10 cellular contexts compared by ENCODE assay signal in genomic region chr6:2378891-2379652, GRCh38.
DNase-seq lines count a peak whose midpoint lies in the region; ATAC-seq and TF ChIP-seq lines count a peak whose summit lies in the region.
"Had no signal": no experiment of that assay in that cellular context is flagged by ENCODE, and none has a peak within 500 bp of the region (broad histone marks: within the 10 kb centered on the region; RNA-seq: fewer than 3 reads in every experiment).

No MANE protein-coding gene starts in this region.

- no peak for TF ChIP-seq POLR2A in sigmoid colon (IDR thresholded peaks at IDR 0.05)

- no peak for TF ChIP-seq EP300 in sigmoid colon (IDR thresholded peaks at IDR 0.05)

- H3K4me3 ChIP-seq in RWPE2 (ENCODE audit: severe bottlenecking) (no peak overlapping the region), upper lobe of right lung (no peak overlapping the region), sigmoid colon (no peak overlapping the region)
- H3K4me3 ChIP-seq: PC-9 had no signal

- DNase-seq in AG20443 (ENCODE audit: low spot score) = peak; percentile 56
- peak; percentile 22 for DNase-seq in GM13977 (ENCODE audit: low spot score)
- no peak for DNase-seq in RWPE2 (ENCODE audit: low spot score)
- peak; percentile 14 for DNase-seq in fibroblast of the conjunctiva (ENCODE audit: low read depth)
- no peak for DNase-seq in NCI-H1092 treated with DMSO at 0.1 percent for 48 hours (lab: John Stamatoyannopoulos, UW)
- no peak for DNase-seq in upper lobe of right lung
- no peak for DNase-seq in amygdala (lab: John Stamatoyannopoulos, UW)
- no peak for DNase-seq in sigmoid colon
- DNase-seq: NCI-H2107 had no signal

- H3K9me3 ChIP-seq in RWPE2 (ENCODE audit: severe bottlenecking) = no peaks in the 10 kb centered on the region
- H3K9me3 ChIP-seq in upper lobe of right lung = no peaks in the 10 kb centered on the region
- no peaks in the 10 kb centered on the region for H3K9me3 ChIP-seq in sigmoid colon

- ATAC-seq in RWPE2 (ENCODE audit: low read depth) = peak; percentile 59; the same call in 1 of the 3 replicates
- no peak for ATAC-seq in upper lobe of right lung

- peak overlapping the region; percentile 21 for H3K27ac ChIP-seq in RWPE2 (ENCODE audit: poor library complexity, severe bottlenecking)
- H3K27ac ChIP-seq in upper lobe of right lung = no peak overlapping the region
- H3K27ac ChIP-seq in sigmoid colon = no peak overlapping the region
- H3K27ac ChIP-seq: PC-9 had no signal

- no peak for TF ChIP-seq CTCF in GM13977 (IDR thresholded peaks at IDR 0.05; ENCODE audit: extremely low read depth, insufficient read depth, missing control alignments)
- TF ChIP-seq CTCF in RWPE2 (IDR thresholded peaks at IDR 0.05; ENCODE audit: poor library complexity, severe bottlenecking) = no peak
- TF ChIP-seq CTCF in upper lobe of right lung (IDR thresholded peaks at IDR 0.05) = no peak
- no peak for TF ChIP-seq CTCF in sigmoid colon (IDR thresholded peaks at IDR 0.05)

- H3K36me3 ChIP-seq in RWPE2 (ENCODE audit: low read depth) (no peaks in the 10 kb centered on the region), upper lobe of right lung (no peaks in the 10 kb centered on the region), sigmoid colon (no peaks in the 10 kb centered on the region)

- peaks cover 17% of the 10 kb centered on the region for H3K4me1 ChIP-seq in RWPE2 (ENCODE audit: insufficient read depth, poor library complexity, severe bottlenecking)
- H3K4me1 ChIP-seq in upper lobe of right lung = no peaks in the 10 kb centered on the region
- peaks cover 0 to 28% (median 20%) of the 10 kb centered on the region in 4 donors for H3K4me1 ChIP-seq in sigmoid colon

- H3K27me3 ChIP-seq in RWPE2 (ENCODE audit: insufficient read depth, poor library complexity, severe bottlenecking) (no peaks in the 10 kb centered on the region), upper lobe of right lung (no peaks in the 10 kb centered on the region), sigmoid colon (no peaks in the 10 kb centered on the region)

- in situ Hi-C loops in GM13977 (cut with MboI; ENCODE audit: low pct_unique_long_range_greater_than_20kb, low sequenced_read_pairs, unreplicated experiment) = no loop called here

- 80 to 81% methylated on average over 9 of the region's 9 CpGs for WGBS in sigmoid colon, 2 donors

- intact Hi-C loops in upper lobe of right lung (cut with DNase I) (no loop called here), sigmoid colon (cut with DNase I) (loop anchor here (5.0 kb wide), 1 partner anchor 132 kb away; the partner anchor contains the start of gene GMDS)

Comparison
In these comparisons a context has a peak if more than half of its experiments do, and no peak if none do; other contexts are left out.
1. DNase-seq: peak in AG20443 (single experiment), GM13977 (single experiment) and fibroblast of the conjunctiva (single experiment); none in RWPE2 (single experiment), NCI-H1092 treated with DMSO at 0.1 percent for 48 hours (single experiment), upper lobe of right lung (single experiment), amygdala (0 of 56) and sigmoid colon (single experiment).